Comparison of ENCODE assay signal across 1 cellular context in genomic region chr2:212265777-212266176, GRCh38.
TF ChIP-seq lines count a peak whose summit lies in the region.

No MANE protein-coding gene starts in this region.

TF ChIP-seq in SK-N-SH, 30 proteins besides CTCF, POLR2A, EP300 and RAD21 (continued from another document):
- TF ChIP-seq REST (IDR thresholded peaks at IDR 0.05; ENCODE audit: low read depth, low read length): no peak
- no peak for TF ChIP-seq TCF12 (IDR thresholded peaks at IDR 0.05)
- no peak for TF ChIP-seq GABPA (IDR thresholded peaks at IDR 0.05; ENCODE audit: low read depth)
- TF ChIP-seq YY1 (IDR thresholded peaks at IDR 0.05; ENCODE audit: low read depth): no peak
